In genomic region chr10:62095341-62096071, GRCh38 we compare ENCODE assay signal across 1 cellular context.
A peak's percentile ranks its signal among the peaks of the same experiment; 100 is the strongest.
TF ChIP-seq lines count a peak whose summit lies in the region.

No MANE protein-coding gene starts in this region.

TF ChIP-seq in HepG2, 621 proteins besides CTCF, POLR2A, EP300 and RAD21 (continued from another document and continues in another):
- peak; percentile 84 for TF ChIP-seq ZNF503 (CRISPR knock-in tag; IDR thresholded peaks at IDR 0.05)
- peak; percentile 88 for TF ChIP-seq ISL2 (CRISPR knock-in tag; IDR thresholded peaks at IDR 0.05)
- no peak for TF ChIP-seq ZBTB26 (CRISPR knock-in tag; IDR thresholded peaks at IDR 0.05; ENCODE audit: borderline replicate concordance)
- TF ChIP-seq PREB (CRISPR knock-in tag; IDR thresholded peaks at IDR 0.05), result no peak
- no peak for TF ChIP-seq ZNF232 (CRISPR knock-in tag; IDR thresholded peaks at IDR 0.05; ENCODE audit: borderline replicate concordance)
- TF ChIP-seq GFI1 (CRISPR knock-in tag; IDR thresholded peaks at IDR 0.05; ENCODE audit: borderline replicate concordance), result peak; percentile 89
- TF ChIP-seq FOXA1 (IDR thresholded peaks at IDR 0.05), result no peak
- peak; percentile 78 for TF ChIP-seq FOXA1 (CRISPR knock-in tag; IDR thresholded peaks at IDR 0.05)
- no peak for TF ChIP-seq ZSCAN5A (CRISPR knock-in tag; IDR thresholded peaks at IDR 0.05; ENCODE audit: borderline replicate concordance)
- no peak for TF ChIP-seq ZNF800 (CRISPR knock-in tag; IDR thresholded peaks at IDR 0.05)
- no peak for TF ChIP-seq CREB1 (IDR thresholded peaks at IDR 0.05)
- TF ChIP-seq CREB1 (CRISPR knock-in tag; IDR thresholded peaks at IDR 0.05), result peak; percentile 67
- peak; percentile 72 for TF ChIP-seq HMG20A (CRISPR knock-in tag; IDR thresholded peaks at IDR 0.05; ENCODE audit: borderline replicate concordance)
- peak; percentile 78 for TF ChIP-seq PAXIP1 (CRISPR knock-in tag; conservative IDR thresholded peaks at IDR 0.05)
- no peak for TF ChIP-seq KLF6 (CRISPR knock-in tag; IDR thresholded peaks at IDR 0.05)
- TF ChIP-seq HNF4G (IDR thresholded peaks at IDR 0.05; ENCODE audit: borderline replicate concordance, low read depth, low read length), result peak; percentile 77
- TF ChIP-seq HNF4G (CRISPR knock-in tag; IDR thresholded peaks at IDR 0.05; ENCODE audit: borderline replicate concordance, low read depth), result no peak
- TF ChIP-seq SALL1 (CRISPR knock-in tag; IDR thresholded peaks at IDR 0.05), result peak; percentile 23; the same call in 1 of the 2 replicates
- no peak for TF ChIP-seq ZNF20 (CRISPR knock-in tag; IDR thresholded peaks at IDR 0.05)
- peak; percentile 60 for TF ChIP-seq NR2F6 (IDR thresholded peaks at IDR 0.05)
- TF ChIP-seq NR2F6 (CRISPR knock-in tag; IDR thresholded peaks at IDR 0.05), result no peak
- peak; percentile 63; the same call in 1 of the 2 replicates for TF ChIP-seq HMG20B (CRISPR knock-in tag; conservative IDR thresholded peaks at IDR 0.05)
- peak; percentile 94 for TF ChIP-seq NCOA2 (CRISPR knock-in tag; IDR thresholded peaks at IDR 0.05)
- TF ChIP-seq THAP11 (CRISPR knock-in tag; IDR thresholded peaks at IDR 0.05), result peak; percentile 37; the same call in 1 of the 2 replicates
- no peak; the same call in 1 of the 2 replicates for TF ChIP-seq LCORL (IDR thresholded peaks at IDR 0.05)
- 0 out of 2 replicates have a peak, but pooled peaks have one; percentile 52 for TF ChIP-seq LCORL (CRISPR knock-in tag; IDR thresholded peaks at IDR 0.05)
- 0 out of 2 replicates have a peak, but pooled peaks have one; percentile 55 for TF ChIP-seq MBD4 (IDR thresholded peaks at IDR 0.05; ENCODE audit: borderline replicate concordance, low read length)
- peak; percentile 73 for TF ChIP-seq FOXA3 (CRISPR knock-in tag; IDR thresholded peaks at IDR 0.05)
- peak; percentile 65; the same call in 1 of the 2 replicates for TF ChIP-seq ZSCAN9 (CRISPR knock-in tag; IDR thresholded peaks at IDR 0.05; ENCODE audit: borderline replicate concordance)
- TF ChIP-seq THRA (CRISPR knock-in tag; IDR thresholded peaks at IDR 0.05; ENCODE audit: borderline replicate concordance), result 0 out of 2 replicates have a peak, but pooled peaks have one; percentile 9
- no peak for TF ChIP-seq ZNF607 (CRISPR knock-in tag; IDR thresholded peaks at IDR 0.05; ENCODE audit: borderline replicate concordance)
- TF ChIP-seq KDM4B (CRISPR knock-in tag; IDR thresholded peaks at IDR 0.05), result no peak
- TF ChIP-seq MAX (IDR thresholded peaks at IDR 0.05), result 0 out of 2 replicates have a peak, but pooled peaks have one; percentile 35
- peak; percentile 29; the same call in 1 of the 2 replicates for TF ChIP-seq ZNF12 (CRISPR knock-in tag; IDR thresholded peaks at IDR 0.05)
- 0 out of 2 replicates have a peak, but pooled peaks have one; percentile 19 for TF ChIP-seq FOSL2 (CRISPR knock-in tag; IDR thresholded peaks at IDR 0.05)
- TF ChIP-seq DDIT3 (CRISPR knock-in tag; IDR thresholded peaks at IDR 0.05), result peak; percentile 95
- no peak for TF ChIP-seq ZNF776 (CRISPR knock-in tag; IDR thresholded peaks at IDR 0.05)
- TF ChIP-seq THAP7 (CRISPR knock-in tag; IDR thresholded peaks at IDR 0.05), result no peak
- 0 out of 2 replicates have a peak, but pooled peaks have one; percentile 39 for TF ChIP-seq ZNF644 (CRISPR knock-in tag; IDR thresholded peaks at IDR 0.05; ENCODE audit: low read depth)
- TF ChIP-seq NFIC (IDR thresholded peaks at IDR 0.05; ENCODE audit: low read length), result peak; percentile 93
- no peak for TF ChIP-seq FOXP1 (IDR thresholded peaks at IDR 0.05)
- TF ChIP-seq FOXP1 (CRISPR knock-in tag; IDR thresholded peaks at IDR 0.05), result peak; percentile 73; the same call in 1 of the 2 replicates
- no peak for TF ChIP-seq SNAPC5 (CRISPR knock-in tag; IDR thresholded peaks at IDR 0.05; ENCODE audit: borderline replicate concordance)
- TF ChIP-seq NAIF1 (CRISPR knock-in tag; IDR thresholded peaks at IDR 0.05; ENCODE audit: borderline replicate concordance), result peak; percentile 30; the same call in 1 of the 2 replicates
- 0 out of 2 replicates have a peak, but pooled peaks have one; percentile 23 for TF ChIP-seq FOXO1 (CRISPR knock-in tag; IDR thresholded peaks at IDR 0.05)
- peak; percentile 16; the same call in 1 of the 2 replicates for TF ChIP-seq ZNF281 (CRISPR knock-in tag; IDR thresholded peaks at IDR 0.05; ENCODE audit: borderline replicate concordance)
